ENCODE assay signal across 20 cellular contexts in the genomic region with DNA sequence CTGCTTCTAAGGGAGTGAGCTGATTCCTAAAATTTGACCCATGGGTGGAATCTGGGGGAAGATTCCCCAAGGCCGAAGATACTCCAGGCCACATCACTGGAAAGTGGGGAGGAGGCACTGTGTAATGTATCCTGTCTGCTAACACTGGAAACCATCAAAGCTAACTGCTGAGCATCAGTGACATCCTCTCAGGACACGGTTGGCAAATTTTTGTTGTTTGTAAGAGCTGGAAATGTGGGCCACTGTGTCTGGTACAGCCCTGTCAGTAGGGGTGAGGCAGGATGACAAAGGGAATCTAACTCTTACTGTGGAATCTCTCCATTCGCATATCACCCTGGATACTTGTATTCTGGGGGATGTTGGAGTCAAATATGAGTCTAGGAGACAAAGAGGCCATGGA. TPM values are rescaled to one million over a fixed set of nuclear protein-coding genes. Genes with fewer than 3 reads are reported as not detected.
DNase-seq lines count a peak whose midpoint lies in the region; ATAC-seq, FAIRE-seq and TF ChIP-seq lines count a peak whose summit lies in the region.
"Had no signal": no experiment of that assay in that cellular context is flagged by ENCODE, and none has a peak within 500 bp of the region (broad histone marks: within the 10 kb centered on the region; RNA-seq: fewer than 3 reads in every experiment).

No MANE protein-coding gene starts in this region.

- no peak for TF ChIP-seq POLR2A in GM12878 (IDR thresholded peaks at IDR 0.05; ENCODE audit: low read depth, low read length)

- H3K27ac ChIP-seq in BLaER1 (peak overlapping the region; percentile 77), Karpas-422 (ENCODE audit: low read length) (no peak overlapping the region), GM12878 (ENCODE audit: control insufficient read depth, insufficient read depth) (peak overlapping the region; percentile 43; the same call in 1 of the 2 replicates), neural progenitor cell (no peak overlapping the region)

- ATAC-seq in GM12878 (no peak), GM21528 (IDR thresholded peaks at IDR 0.05; ENCODE audit: low FRiP score, unreplicated experiment) (no peak)
- no peak for ATAC-seq in activated T-cell treated with anti-CD3 and anti-CD28 coated beads, Interleukin-2, amount 50 U/mL, for 72 hours (replicated peaks in 1 of 2)
- ATAC-seq: CD8-positive, alpha-beta T cell; GM23338 had no signal

- H3K4me1 ChIP-seq in BLaER1 (peaks cover 54% of the 10 kb centered on the region), Karpas-422 (ENCODE audit: low read length) (peaks cover 16% of the 10 kb centered on the region), GM12878 (ENCODE audit: control insufficient read depth, insufficient read depth, low read length) (peaks cover 26% of the 10 kb centered on the region), neural progenitor cell (peaks cover 15% of the 10 kb centered on the region)

- no peak overlapping the region for H3K4me3 Mint-ChIP-seq in neural progenitor cell
- H3K4me3 Mint-ChIP-seq in activated T-cell treated with anti-CD3 and anti-CD28 coated beads, Interleukin-2, amount 50 U/mL, for 72 hours = no peak overlapping the region
- H3K4me3 Mint-ChIP-seq: CD14-positive monocyte; CD8-positive, alpha-beta T cell; GM23338 had no signal

- H3K9ac ChIP-seq in BLaER1 (peak overlapping the region; percentile 57), Karpas-422 (ENCODE audit: low read length) (no peak overlapping the region), GM12878 (ENCODE audit: control insufficient read depth, insufficient read depth, low read length) (no peak overlapping the region), neural progenitor cell (no peak overlapping the region)

- H3K4me3 ChIP-seq in BLaER1 (0 out of 2 replicates have a peak overlapping the region, but pooled peaks have one; percentile 2), Karpas-422 (ENCODE audit: low read length) (no peak overlapping the region), GM12878 (no peak overlapping the region), neural progenitor cell (no peak overlapping the region)
- H3K4me3 ChIP-seq: GM23338, HAP-1 had no signal

- H3K27ac Mint-ChIP-seq in neural progenitor cell = no peak overlapping the region
- no peak overlapping the region for H3K27ac Mint-ChIP-seq in activated T-cell treated with anti-CD3 and anti-CD28 coated beads, Interleukin-2, amount 50 U/mL, for 72 hours
- H3K27ac Mint-ChIP-seq: CD14-positive monocyte; CD8-positive, alpha-beta T cell; GM23338 had no signal

- H4K20me1 ChIP-seq in BLaER1 (no peaks in the 10 kb centered on the region), Karpas-422 (ENCODE audit: insufficient read depth, low read depth, low read length) (no peaks in the 10 kb centered on the region), GM12878 (ENCODE audit: control insufficient read depth, insufficient read depth) (no peaks in the 10 kb centered on the region), neural progenitor cell (ENCODE audit: low read depth) (no peaks in the 10 kb centered on the region)

- H3K36me3 ChIP-seq in BLaER1 = no peaks in the 10 kb centered on the region
- H3K36me3 ChIP-seq in Karpas-422 (ENCODE audit: insufficient read depth, low read length) = no peaks in the 10 kb centered on the region
- H3K36me3 ChIP-seq in GM12878 (ENCODE audit: control insufficient read depth in 2 of 2, insufficient read depth in 2 of 2, low read length in 1 of 2) = no peaks in the 10 kb centered on the region
- no peaks in the 10 kb centered on the region for H3K36me3 ChIP-seq in neural progenitor cell
- H3K36me3 ChIP-seq: HAP-1 had no signal

- SMC1A ChIA-PET in GM12878 (lab: Charles Lee; ENCODE audit: uncharacterized antibody, unreplicated experiment) = no interaction called here

- CTCF ChIA-PET in GM12878 (lab: Yijun Ruan, JAX) = interaction anchor here (0.8 to 3.3 kb wide), 6 partner anchors 9 to 335 kb away, joined by 3 to 16 read pairs (median 4); partner anchors contain the start of gene ARMC12

- H3K4me2 ChIP-seq in BLaER1 (peak overlapping the region; percentile 75), Karpas-422 (ENCODE audit: low read depth, low read length, poor library complexity, severe bottlenecking) (no peak overlapping the region), GM12878 (ENCODE audit: control insufficient read depth, insufficient read depth) (peak overlapping the region; percentile 65), neural progenitor cell (no peak overlapping the region)
- H3K4me2 ChIP-seq: GM23338 had no signal

- no peak for TF ChIP-seq EP300 in GM12878 (IDR thresholded peaks at IDR 0.05; ENCODE audit: borderline replicate concordance in 1 of 2, control insufficient read depth in 1 of 2, low read depth in 2 of 2, low read length in 2 of 2)

- TF ChIP-seq CTCF in GM12878 (IDR thresholded peaks at IDR 0.05 in 2 of 3, conservative IDR thresholded peaks at IDR 0.05 in 1 of 3; ENCODE audit: control insufficient read depth in 2 of 3, extremely low read depth in 1 of 3, insufficient read depth in 1 of 3, low read depth in 3 of 3, low read length in 3 of 3) (no peak), neural progenitor cell (IDR thresholded peaks at IDR 0.05) (no peak)

- WGBS in GM12878 (ENCODE audit: insufficient coverage, insufficient replicate concordance, low lambda C conversion rate, missing lambda C conversion rate) = 50% methylated on average over 3 of the region's 3 CpGs

- H2AFZ ChIP-seq in Karpas-422 (ENCODE audit: low read length) (peak overlapping the region; percentile 12; the same call in 1 of the 2 replicates), GM12878 (ENCODE audit: control insufficient read depth, low read depth, low read length) (peak overlapping the region; percentile 61), neural progenitor cell (replicated peaks) (peak overlapping the region; percentile 18)
- H2AFZ ChIP-seq: GM23338 had no signal

- peaks cover 9% of the 10 kb centered on the region for H3K27me3 Mint-ChIP-seq in neural progenitor cell (ENCODE audit: insufficient read depth, low read depth)
- peaks cover 53% of the 10 kb centered on the region for H3K27me3 Mint-ChIP-seq in activated T-cell treated with anti-CD3 and anti-CD28 coated beads, Interleukin-2, amount 50 U/mL, for 72 hours (ENCODE audit: low read depth)

- intact Hi-C loops in GM12878 (cut with micrococcal nuclease; ENCODE audit: unreplicated experiment) = no loop called here

- H3K36me3 Mint-ChIP-seq in neural progenitor cell = no peaks in the 10 kb centered on the region
- H3K36me3 Mint-ChIP-seq in activated T-cell treated with anti-CD3 and anti-CD28 coated beads, Interleukin-2, amount 50 U/mL, for 72 hours (ENCODE audit: insufficient read depth in 2 of 2) = no peaks in the 10 kb centered on the region
- H3K36me3 Mint-ChIP-seq: CD14-positive monocyte; CD8-positive, alpha-beta T cell; IgD-negative memory B cell had no signal

- no TSS peak for BruUV-seq in GM12878 (replicated peaks; lab: Mats Ljungman, UMichigan)

- RAD21 ChIA-PET in GM12878 (lab: Charles Lee; ENCODE audit: unreplicated experiment) = interaction anchor here (1.2 to 2.5 kb wide), 2 partner anchors 20 to 237 kb away, joined by 4 to 6 read pairs; no protein-coding TSS in a partner anchor

- H3K9me2 ChIP-seq in Karpas-422 (replicated peaks; ENCODE audit: insufficient read depth, low read length) = no peaks in the 10 kb centered on the region

- no peaks in the 10 kb centered on the region for H3K9me3 ChIP-seq in BLaER1
- H3K9me3 ChIP-seq in Karpas-422 (ENCODE audit: low read length) = no peaks in the 10 kb centered on the region
- H3K9me3 ChIP-seq in GM12878 (replicated peaks; ENCODE audit: control insufficient read depth, insufficient read depth, low read length) = peaks cover 9% of the 10 kb centered on the region
- H3K9me3 ChIP-seq in neural progenitor cell (ENCODE audit: low read depth) = no peaks in the 10 kb centered on the region
- H3K9me3 ChIP-seq: HAP-1 had no signal

- in situ Hi-C loops in GM12878 (cut with MboI) = no loop called here

- POLR2A ChIA-PET in GM12878 (lab: Charles Lee) = interaction anchor here (0.5 kb wide), 1 partner anchor 273 kb away, joined by 3 read pairs; no protein-coding TSS in a partner anchor

- no peak for TF ChIP-seq RAD21 in GM12878 (IDR thresholded peaks at IDR 0.05; ENCODE audit: insufficient read depth, low read depth, low read length)

- H3K79me2 ChIP-seq in Karpas-422 (ENCODE audit: low read length) = no peaks in the 10 kb centered on the region
- no peaks in the 10 kb centered on the region for H3K79me2 ChIP-seq in GM12878 (ENCODE audit: control insufficient read depth, insufficient read depth, low read length)
- no peaks in the 10 kb centered on the region for H3K79me2 ChIP-seq in neural progenitor cell (ENCODE audit: low read depth)

- peaks cover 42% of the 10 kb centered on the region for H3F3A ChIP-seq in neural progenitor cell (ENCODE audit: low read depth)

- H3K27me3 ChIP-seq in BLaER1 = no peaks in the 10 kb centered on the region
- H3K27me3 ChIP-seq in Karpas-422 (ENCODE audit: low read length) = no peaks in the 10 kb centered on the region
- H3K27me3 ChIP-seq in GM12878 (replicated peaks in 1 of 2; ENCODE audit: control insufficient read depth in 2 of 2, insufficient read depth in 2 of 2, low read length in 1 of 2) = peaks cover 0 to 4% of the 10 kb centered on the region in 2 experiments; a peak in 1 of 4 replicates
- H3K27me3 ChIP-seq in neural progenitor cell = no peaks in the 10 kb centered on the region

- FAIRE-seq in GM12878 (lab: Jason Lieb, UNC) = no peak
- FAIRE-seq: D721Med had no signal

- peaks cover 7% of the 10 kb centered on the region for H3K9me3 Mint-ChIP-seq in neural progenitor cell
- H3K9me3 Mint-ChIP-seq in activated T-cell treated with anti-CD3 and anti-CD28 coated beads, Interleukin-2, amount 50 U/mL, for 72 hours = no peaks in the 10 kb centered on the region
- H3K9me3 Mint-ChIP-seq: CD8-positive, alpha-beta T cell had no signal

- peaks cover 37% of the 10 kb centered on the region for H3K4me1 Mint-ChIP-seq in neural progenitor cell
- H3K4me1 Mint-ChIP-seq in activated T-cell treated with anti-CD3 and anti-CD28 coated beads, Interleukin-2, amount 50 U/mL, for 72 hours (ENCODE audit: low read depth) = peaks cover 9% of the 10 kb centered on the region

- DNase-seq in Karpas-422 (no peak), GM12878 (ENCODE audit: low read depth, low spot score) (no peak), neural progenitor cell (ENCODE audit: low spot score) (no peak), inferior parietal cortex (ENCODE audit: extremely low spot score) (no peak), AG20443 (ENCODE audit: low spot score) (no peak)
- no peak for DNase-seq in activated T-cell treated with anti-CD3 and anti-CD28 coated beads, Interleukin-2, amount 50 U/mL, for 72 hours
- DNase-seq: 8988T; CD8-positive, alpha-beta T cell; COR-L47; DMS153; DMS79 treated with DMSO at 0.1 percent for 48 hours; GDM1 had no signal

RNA-seq across cellular contexts. Expression of gene CLPSL2, which starts 17.0 kb away (rescaled TPM):
- total RNA-seq in Karpas-422 (2014; rRNA removed; shearing (Covaris generic); ENCODE audit: low replicate concordance) = not detected in 2 replicates
- total RNA-seq in GM12878 (2013; cell fraction: nucleolus; rRNA removed) = not detected in 2 replicates
- 0.49 TPM in 1 of 2 replicates, not detected in the other for total RNA-seq in GM12878 (2014; rRNA removed)
- not detected in 2 replicates for total RNA-seq in GM12878 (2014; rRNA removed; fragmentation: Illumina TruSeq; extraction: Trizol)
- 1.2 and 1.3 TPM in 2 replicates for total RNA-seq in GM12878 (2021)
- not detected for polyA plus RNA-seq in GM12878 (2011; ENCODE audit: low read depth)
- not detected in 2 replicates for polyA plus RNA-seq in GM12878 (2011; rRNA removed)
- not detected in 2 replicates for polyA plus RNA-seq in GM12878 (2011; cell fraction: cytosol; rRNA removed)
- not detected in 2 replicates for polyA plus RNA-seq in GM12878 (2011; cell fraction: nucleus; rRNA removed)
- polyA plus RNA-seq in GM12878 (2012) = not detected in 2 replicates
- not detected in 2 replicates for polyA plus RNA-seq in GM12878 (2014; fragmentation: Illumina TruSeq; extraction: Trizol)
- not detected for polyA plus RNA-seq in GM12878 (2014; fragmentation: Nextera tagmentation; extraction: Ambion mirVana)
- 0.32 TPM in 1 of 2 replicates, not detected in the other for polyA plus RNA-seq in GM12878 (2014; rRNA removed)
- polyA plus RNA-seq in GM12878 (2016; fragmentation: Nextera tagmentation; extraction: Ambion mirVana) = not detected
- polyA minus RNA-seq in GM12878 (2011; rRNA and poly(A)+ RNA removed) = not detected in 2 replicates
- polyA minus RNA-seq in GM12878 (2011; cell fraction: cytosol; rRNA and poly(A)+ RNA removed) = not detected in 2 replicates
- polyA minus RNA-seq in GM12878 (2011; cell fraction: nucleus; rRNA and poly(A)+ RNA removed) = not detected in 2 replicates
- total RNA-seq in neural progenitor cell (ENCODE audit: low replicate concordance) = 1.4 TPM in 1 of 2 replicates, not detected in the other
- not detected for total RNA-seq in activated T-cell treated with anti-CD3 and anti-CD28 coated beads, Interleukin-2, amount 50 U/mL, for 72 hours
- total RNA-seq: CD8-positive, alpha-beta T cell; HT1080 had no signal
- polyA plus RNA-seq: CD14-positive monocyte, IgD-negative memory B cell had no signal

RNA-seq across cellular contexts. Expression of gene CLPSL1, which starts 21.4 kb away (rescaled TPM):
- total RNA-seq in Karpas-422 (2014; rRNA removed; shearing (Covaris generic); ENCODE audit: low replicate concordance) = not detected in 2 replicates
- total RNA-seq in GM12878 (2013; cell fraction: nucleolus; rRNA removed) = not detected in 2 replicates
- total RNA-seq in GM12878 (2014; rRNA removed) (not detected in 2 replicates), GM12878 (2014; rRNA removed; fragmentation: Illumina TruSeq; extraction: Trizol) (not detected in 2 replicates), GM12878 (2021) (not detected in 2 replicates), neural progenitor cell (ENCODE audit: low replicate concordance) (not detected in 2 replicates)
- polyA plus RNA-seq in GM12878 (2011; ENCODE audit: low read depth) = not detected
- polyA plus RNA-seq in GM12878 (2011; rRNA removed) (not detected in 2 replicates), GM12878 (2014; fragmentation: Illumina TruSeq; extraction: Trizol) (not detected in 2 replicates), GM12878 (2014; fragmentation: Nextera tagmentation; extraction: Ambion mirVana) (not detected), GM12878 (2014; rRNA removed) (not detected in 2 replicates), GM12878 (2016; fragmentation: Nextera tagmentation; extraction: Ambion mirVana) (not detected)
- polyA plus RNA-seq in GM12878 (2011; cell fraction: cytosol; rRNA removed) = not detected in 2 replicates
- polyA plus RNA-seq in GM12878 (2011; cell fraction: nucleus; rRNA removed) = not detected in 2 replicates
- not detected in 2 replicates for polyA plus RNA-seq in GM12878 (2012)
- polyA minus RNA-seq in GM12878 (2011; rRNA and poly(A)+ RNA removed) = not detected in 2 replicates
- polyA minus RNA-seq in GM12878 (2011; cell fraction: cytosol; rRNA and poly(A)+ RNA removed) = not detected in 2 replicates
- polyA minus RNA-seq in GM12878 (2011; cell fraction: nucleus; rRNA and poly(A)+ RNA removed) = not detected in 2 replicates
- total RNA-seq in activated T-cell treated with anti-CD3 and anti-CD28 coated beads, Interleukin-2, amount 50 U/mL, for 72 hours = not detected
- total RNA-seq: CD8-positive, alpha-beta T cell; GM23338; HT1080 had no signal
- polyA plus RNA-seq: CD14-positive monocyte, GM23338, IgD-negative memory B cell had no signal

RNA-seq across cellular contexts. Expression of gene ARMC12, which starts 22.6 kb away (rescaled TPM):
- 0.60 and 1.6 TPM in 2 replicates for total RNA-seq in Karpas-422 (2014; rRNA removed; shearing (Covaris generic); ENCODE audit: low replicate concordance)
- total RNA-seq in GM12878 (2013; cell fraction: nucleolus; rRNA removed) = 0.77 and 0.88 TPM in 2 replicates
- total RNA-seq in GM12878 (2014; rRNA removed) = 0.45 and 0.49 TPM in 2 replicates
- 0.40 and 0.46 TPM in 2 replicates for total RNA-seq in GM12878 (2014; rRNA removed; fragmentation: Illumina TruSeq; extraction: Trizol)
- 0.56 and 1.0 TPM in 2 replicates for total RNA-seq in GM12878 (2021)
- polyA plus RNA-seq in GM12878 (2011; ENCODE audit: low read depth) = 0.46 TPM
- polyA plus RNA-seq in GM12878 (2011; rRNA removed) = 0.72 and 1.6 TPM in 2 replicates
- polyA plus RNA-seq in GM12878 (2011; cell fraction: cytosol; rRNA removed) = 1.6 and 1.7 TPM in 2 replicates
- polyA plus RNA-seq in GM12878 (2011; cell fraction: nucleus; rRNA removed) = 4.8 and 8.9 TPM in 2 replicates
- polyA plus RNA-seq in GM12878 (2012) = 0.54 and 0.91 TPM in 2 replicates
- 0.76 and 0.90 TPM in 2 replicates for polyA plus RNA-seq in GM12878 (2014; fragmentation: Illumina TruSeq; extraction: Trizol)
- 1 to 10 TPM in 1 of 2 experiments, under 1 TPM in 1; 0.68 to 1.5 TPM for polyA plus RNA-seq in GM12878 (2014; fragmentation: Nextera tagmentation; extraction: Ambion mirVana)
- 1.2 TPM in 2 replicates for polyA plus RNA-seq in GM12878 (2014; rRNA removed)
- under 1 TPM; 0.10 to 0.25 TPM for polyA plus RNA-seq in GM12878 (2016; fragmentation: Nextera tagmentation; extraction: Ambion mirVana)
- 0.88 TPM in 1 of 2 replicates, not detected in the other for polyA minus RNA-seq in GM12878 (2011; rRNA and poly(A)+ RNA removed)
- polyA minus RNA-seq in GM12878 (2011; cell fraction: cytosol; rRNA and poly(A)+ RNA removed) = not detected in 2 replicates
- 0.24 and 0.48 TPM in 2 replicates for polyA minus RNA-seq in GM12878 (2011; cell fraction: nucleus; rRNA and poly(A)+ RNA removed)
- 1.0 and 1.9 TPM in 2 replicates for total RNA-seq in neural progenitor cell (ENCODE audit: low replicate concordance)
- 1 to 10 TPM; 4.5 to 5.2 TPM for total RNA-seq in activated T-cell treated with anti-CD3 and anti-CD28 coated beads, Interleukin-2, amount 50 U/mL, for 72 hours
- total RNA-seq: HT1080 had no signal
- polyA plus RNA-seq: CD14-positive monocyte had no signal

RNA-seq across cellular contexts. Expression of gene CLPS, which starts 37.7 kb away (rescaled TPM):
- total RNA-seq in Karpas-422 (2014; rRNA removed; shearing (Covaris generic); ENCODE audit: low replicate concordance) = not detected in 2 replicates
- total RNA-seq in GM12878 (2013; cell fraction: nucleolus; rRNA removed) = not detected in 2 replicates
- not detected in 2 replicates for total RNA-seq in GM12878 (2014; rRNA removed)
- total RNA-seq in GM12878 (2014; rRNA removed; fragmentation: Illumina TruSeq; extraction: Trizol) = not detected in 2 replicates
- 3.5 and 4.7 TPM in 2 replicates for total RNA-seq in GM12878 (2021)
- polyA plus RNA-seq in GM12878 (2011; ENCODE audit: low read depth) = not detected
- not detected in 2 replicates for polyA plus RNA-seq in GM12878 (2011; rRNA removed)
- not detected in 2 replicates for polyA plus RNA-seq in GM12878 (2011; cell fraction: cytosol; rRNA removed)
- polyA plus RNA-seq in GM12878 (2011; cell fraction: nucleus; rRNA removed) = not detected in 2 replicates
- not detected in 2 replicates for polyA plus RNA-seq in GM12878 (2012)
- polyA plus RNA-seq in GM12878 (2014; fragmentation: Illumina TruSeq; extraction: Trizol) = not detected in 2 replicates
- not detected for polyA plus RNA-seq in GM12878 (2014; fragmentation: Nextera tagmentation; extraction: Ambion mirVana)
- polyA plus RNA-seq in GM12878 (2014; rRNA removed) = not detected in 2 replicates
- not detected for polyA plus RNA-seq in GM12878 (2016; fragmentation: Nextera tagmentation; extraction: Ambion mirVana)
- polyA minus RNA-seq in GM12878 (2011; rRNA and poly(A)+ RNA removed) = not detected in 2 replicates
- not detected in 2 replicates for polyA minus RNA-seq in GM12878 (2011; cell fraction: cytosol; rRNA and poly(A)+ RNA removed)
- polyA minus RNA-seq in GM12878 (2011; cell fraction: nucleus; rRNA and poly(A)+ RNA removed) = not detected in 2 replicates
- total RNA-seq in neural progenitor cell (ENCODE audit: low replicate concordance) = not detected in 2 replicates
- total RNA-seq in activated T-cell treated with anti-CD3 and anti-CD28 coated beads, Interleukin-2, amount 50 U/mL, for 72 hours = not detected
- total RNA-seq: CD8-positive, alpha-beta T cell; GM23338; HT1080 had no signal
- polyA plus RNA-seq: CD14-positive monocyte, GM23338, IgD-negative memory B cell had no signal

RNA-seq across cellular contexts. Expression of gene LHFPL5, which starts 45.8 kb away (rescaled TPM):
- 1.9 TPM in 1 of 2 replicates, not detected in the other for total RNA-seq in Karpas-422 (2014; rRNA removed; shearing (Covaris generic); ENCODE audit: low replicate concordance)
- total RNA-seq in GM12878 (2013; cell fraction: nucleolus; rRNA removed) = not detected in 2 replicates
- total RNA-seq in GM12878 (2014; rRNA removed) (0.11 TPM in 1 of 2 replicates, not detected in the other), GM12878 (2014; rRNA removed; fragmentation: Illumina TruSeq; extraction: Trizol) (not detected in 2 replicates), GM12878 (2021) (not detected in 2 replicates), neural progenitor cell (ENCODE audit: low replicate concordance) (not detected in 2 replicates)
- not detected for polyA plus RNA-seq in GM12878 (2011; ENCODE audit: low read depth)
- polyA plus RNA-seq in GM12878 (2011; rRNA removed) (not detected in 2 replicates), GM12878 (2014; fragmentation: Illumina TruSeq; extraction: Trizol) (not detected in 2 replicates), GM12878 (2014; fragmentation: Nextera tagmentation; extraction: Ambion mirVana) (not detected), GM12878 (2014; rRNA removed) (not detected in 2 replicates), GM12878 (2016; fragmentation: Nextera tagmentation; extraction: Ambion mirVana) (not detected)
- polyA plus RNA-seq in GM12878 (2011; cell fraction: cytosol; rRNA removed) = not detected in 2 replicates
- not detected in 2 replicates for polyA plus RNA-seq in GM12878 (2011; cell fraction: nucleus; rRNA removed)
- polyA plus RNA-seq in GM12878 (2012) = not detected in 2 replicates
- not detected in 2 replicates for polyA minus RNA-seq in GM12878 (2011; rRNA and poly(A)+ RNA removed)
- not detected in 2 replicates for polyA minus RNA-seq in GM12878 (2011; cell fraction: cytosol; rRNA and poly(A)+ RNA removed)
- polyA minus RNA-seq in GM12878 (2011; cell fraction: nucleus; rRNA and poly(A)+ RNA removed) = not detected in 2 replicates
- not detected for total RNA-seq in activated T-cell treated with anti-CD3 and anti-CD28 coated beads, Interleukin-2, amount 50 U/mL, for 72 hours
- total RNA-seq: CD8-positive, alpha-beta T cell; GM23338; HT1080 had no signal
- polyA plus RNA-seq: CD14-positive monocyte, GM23338, IgD-negative memory B cell had no signal

Comparison
In these comparisons a context has a peak if more than half of its experiments do, and no peak if none do; other contexts are left out.
1. H3K27ac ChIP-seq: peak in BLaER1 (single experiment) and GM12878 (single experiment); none in Karpas-422 (single experiment) and neural progenitor cell (single experiment).
2. H3K4me2 ChIP-seq: peak in BLaER1 (single experiment) and GM12878 (single experiment); none in Karpas-422 (single experiment) and neural progenitor cell (single experiment).
3. Peak in every context shown above with its lines, with median percentiles within 50 percentile points of each other: H2AFZ ChIP-seq.